Comparison of ENCODE assay signal across 9 cellular contexts in the genomic region with DNA sequence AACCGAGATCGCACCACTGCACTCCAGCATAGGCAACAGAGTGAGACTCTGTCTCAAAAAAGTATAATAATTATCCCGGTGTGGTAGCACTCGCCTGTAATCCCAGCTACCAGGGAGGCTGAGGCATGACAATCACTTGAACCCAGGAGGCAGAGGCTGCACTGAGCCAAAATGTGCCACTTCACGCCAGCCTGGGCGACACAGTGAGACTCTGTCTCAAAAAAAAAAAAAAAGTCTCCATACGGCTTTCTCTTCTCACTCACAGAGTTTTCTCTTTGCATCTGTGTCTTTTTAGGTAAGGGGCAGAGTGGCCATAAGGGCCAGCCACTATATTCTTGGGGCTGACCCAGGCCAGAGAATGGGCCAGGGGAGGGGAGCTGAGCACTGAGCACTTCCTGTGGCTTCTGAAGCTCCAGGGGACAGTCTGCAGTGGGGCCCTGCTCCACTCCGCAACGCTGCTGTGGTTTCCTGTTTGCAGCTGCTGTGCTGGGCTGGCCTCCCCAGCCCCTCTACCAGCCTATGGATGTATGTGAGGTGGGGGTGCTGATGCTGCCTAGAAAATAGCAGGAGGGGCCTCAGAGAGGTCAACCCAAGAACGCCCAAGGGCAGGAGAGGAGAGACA. TPM values are rescaled to one million over a fixed set of nuclear protein-coding genes. Genes with fewer than 3 reads are reported as not detected.
DNase-seq lines count a peak whose midpoint lies in the region; ATAC-seq, FAIRE-seq and TF ChIP-seq lines count a peak whose summit lies in the region.
"Had no signal": no experiment of that assay in that cellular context is flagged by ENCODE, and none has a peak within 500 bp of the region (broad histone marks: within the 10 kb centered on the region; RNA-seq: fewer than 3 reads in every experiment).

No MANE protein-coding gene starts in this region.

- H3K27me3 Mint-ChIP-seq in HFFc6 (ENCODE audit: insufficient read depth), result peaks cover 7% of the 10 kb centered on the region

- H3K27ac Mint-ChIP-seq in HFFc6, result no peak overlapping the region

- peak; percentile 11 to 28 for DNase-seq in AML-193 (lab: John Stamatoyannopoulos, UW)
- DNase-seq in activated CD4-positive, alpha-beta T cell treated with anti-CD3 and anti-CD28 coated beads for 48 hours, result peak; percentile 59
- DNase-seq in 8988T, result no peak
- no peak for DNase-seq in RCC 7860 (ENCODE audit: low spot score)
- DNase-seq in NCI-H524 treated with DMSO at 0.1 percent for 48 hours (lab: John Stamatoyannopoulos, UW), result no peak
- no peak for DNase-seq in HFFc6
- DNase-seq: NCI-H774 had no signal

- H3K4me3 Mint-ChIP-seq in HFFc6, result no peak overlapping the region

- no peaks in the 10 kb centered on the region for H3K9me3 Mint-ChIP-seq in HFFc6

- FAIRE-seq in RCC 7860 (lab: Jason Lieb, UNC), result no peak

- H3K4me1 Mint-ChIP-seq in HFFc6 (ENCODE audit: low read depth), result no peaks in the 10 kb centered on the region

- ATAC-seq in HG02885 (IDR thresholded peaks at IDR 0.05; ENCODE audit: poor library complexity, unreplicated experiment) (peak; percentile 49), esophagus mucosa (peak; percentile 18)

- no peaks in the 10 kb centered on the region for H3K36me3 Mint-ChIP-seq in HFFc6 (ENCODE audit: low read depth)

- TF ChIP-seq CTCF in HFFc6 (IDR thresholded peaks at IDR 0.05), result no peak

RNA-seq across cellular contexts. Expression of a gene that starts 16.2 kb away (rescaled TPM):
- 0.12 TPM for total RNA-seq in esophagus mucosa
- total RNA-seq in HFFc6 (2021; fragmentation: NEBNext Ultra II Directional; extraction: Animal tissue kit (Norgen Biotek cat#: 25700)), result not detected

RNA-seq across cellular contexts. Expression of a gene that starts 24.3 kb away (rescaled TPM):
- total RNA-seq in esophagus mucosa, result 185 TPM
- 100 to 1,000 TPM in 3 of 6 experiments, 10 to 100 TPM in 3; 94.5 to 105 (median 100) TPM for total RNA-seq in HFFc6 (2021; fragmentation: NEBNext Ultra II Directional; extraction: Animal tissue kit (Norgen Biotek cat#: 25700))

RNA-seq across cellular contexts. Expression of a gene that starts 56.4 kb away (rescaled TPM):
- 7.5 TPM for total RNA-seq in esophagus mucosa
- total RNA-seq in HFFc6 (2021; fragmentation: NEBNext Ultra II Directional; extraction: Animal tissue kit (Norgen Biotek cat#: 25700)), result 10 to 100 TPM in 1 of 6 experiments, 1 to 10 TPM in 5; 5.5 to 12.0 (median 7.7) TPM

Comparison
In these comparisons a context has a peak if more than half of its experiments do, and no peak if none do; other contexts are left out.
1. DNase-seq: peak in AML-193 (2 of 2) and activated CD4-positive, alpha-beta T cell treated with anti-CD3 and anti-CD28 coated beads for 48 hours (single experiment); none in 8988T (single experiment), RCC 7860 (single experiment), NCI-H524 treated with DMSO at 0.1 percent for 48 hours (single experiment) and HFFc6 (single experiment).